ENCODE assay signal across 1 cellular context in genomic region chr19:3506384-3507340, GRCh38.
A peak's percentile ranks its signal among the peaks of the same experiment; 100 is the strongest.
TF ChIP-seq lines count a peak whose summit lies in the region.

No MANE protein-coding gene starts in this region.

TF ChIP-seq in H1, 55 proteins besides CTCF, POLR2A, EP300 and RAD21:
- TF ChIP-seq SIRT6 (IDR thresholded peaks at IDR 0.05; ENCODE audit: low read length): no peak
- no peak for TF ChIP-seq MAFK (IDR thresholded peaks at IDR 0.05; ENCODE audit: low read depth, low read length)
- no peak for TF ChIP-seq NANOG (IDR thresholded peaks at IDR 0.05; ENCODE audit: insufficient read depth, low read depth, low read length, poor library complexity, severe bottlenecking)
- no peak for TF ChIP-seq EZH2 (IDR thresholded peaks at IDR 0.05; ENCODE audit: low read depth, low read length, severe bottlenecking)
- no peak for TF ChIP-seq SRF (IDR thresholded peaks at IDR 0.05; ENCODE audit: low read depth, low read length)
- no peak for TF ChIP-seq ATF3 (IDR thresholded peaks at IDR 0.05; ENCODE audit: insufficient read depth, low read depth, low read length)
- no peak for TF ChIP-seq YY1 (IDR thresholded peaks at IDR 0.05; ENCODE audit: low read depth, low read length)
- TF ChIP-seq E2F6 (IDR thresholded peaks at IDR 0.05): no peak
- no peak for TF ChIP-seq CBX5 (IDR thresholded peaks at IDR 0.05; ENCODE audit: low read depth, low read length)
- no peak for TF ChIP-seq POU5F1 (IDR thresholded peaks at IDR 0.05; ENCODE audit: low read depth, low read length)
- TF ChIP-seq SAP30 (IDR thresholded peaks at IDR 0.05; ENCODE audit: insufficient read depth, insufficient replicate concordance, low read length): peak; percentile 52
- TF ChIP-seq SP1 (IDR thresholded peaks at IDR 0.05; ENCODE audit: low read depth, low read length): no peak
- no peak for TF ChIP-seq HDAC2 (IDR thresholded peaks at IDR 0.05; ENCODE audit: borderline replicate concordance in 1 of 2, low read depth in 2 of 2, low read length in 2 of 2)
- peak; percentile 62 for TF ChIP-seq KDM4A (IDR thresholded peaks at IDR 0.05; ENCODE audit: low read depth, low read length, severe bottlenecking)
- TF ChIP-seq GABPA (IDR thresholded peaks at IDR 0.05; ENCODE audit: borderline replicate concordance, insufficient read depth, low read length): no peak
- no peak for TF ChIP-seq ASH2L (IDR thresholded peaks at IDR 0.05; ENCODE audit: low read length)
- TF ChIP-seq PHF8 (conservative IDR thresholded peaks at IDR 0.05; ENCODE audit: low read depth, low read length): peak; percentile 65
- TF ChIP-seq TCF12 (IDR thresholded peaks at IDR 0.05; ENCODE audit: low read depth, low read length): no peak
- TF ChIP-seq JUN (IDR thresholded peaks at IDR 0.05; ENCODE audit: low read depth, low read length): no peak
